Comparison of ENCODE assay signal across 32 cellular contexts in the genomic region with DNA sequence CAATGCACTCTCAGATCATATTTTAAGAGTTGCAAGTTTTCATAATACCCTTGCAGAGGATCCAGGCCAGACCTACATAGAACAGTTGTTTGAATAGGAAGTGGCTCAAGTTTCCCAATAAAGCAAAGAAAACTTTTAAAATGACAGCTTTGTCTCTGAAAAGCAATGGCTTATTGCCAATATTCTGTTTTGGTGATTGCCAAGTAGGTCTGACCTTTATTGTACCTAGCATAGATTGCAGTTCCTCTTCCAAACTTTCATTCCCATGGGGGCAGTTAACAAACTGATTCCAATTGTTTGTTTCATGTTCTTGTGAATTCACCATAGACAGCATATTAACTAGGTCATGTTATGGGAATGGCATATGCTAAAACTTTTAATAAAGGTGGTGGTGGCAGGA.
"Had no signal": no experiment of that assay in that cellular context is flagged by ENCODE, and none has a peak within 500 bp of the region (broad histone marks: within the 10 kb centered on the region; RNA-seq: fewer than 3 reads in every experiment).

No MANE protein-coding gene starts in this region.

- H3K4me2 ChIP-seq: SK-N-SH had no signal

- DNase-seq: activated B cell treated with CpG ODN at 0.5 μM for 24 hours; activated CD4-positive, alpha-beta memory T cell treated with anti-CD3 and anti-CD28 coated beads for 36 hours; activated CD4-positive, alpha-beta T cell treated with anti-CD3 and anti-CD28 coated beads for 4 hours; activated CD4-positive, alpha-beta T cell treated with anti-CD3 and anti-CD28 coated beads, Interleukin-2, amount 50 U/mL, for 1 hour; activated CD4-positive, CD25-positive, alpha-beta regulatory T cell treated with anti-CD3 and anti-CD28 coated beads, Interleukin-2, amount 50 U/mL, for 72 hours; activated CD8-positive, alpha-beta memory T cell treated with anti-CD3 and anti-CD28 coated beads, Interleukin-2, amount 50 U/mL, for 4 hours; activated gamma-delta T cell treated with Interleukin-2 at 50 U/mL for 16 hours; activated naive CD4-positive, alpha-beta T cell treated with anti-CD3 and anti-CD28 coated beads, Interleukin-2, amount 10 ng/mL, durations not matched to agents 7 days and 5 days; activated naive CD8-positive, alpha-beta T cell treated with anti-CD3 and anti-CD28 coated beads, Interleukin-2, amount 50 U/mL, for 24 hours; activated T-cell treated with anti-CD3 and anti-CD28 coated beads for 4 hours; activated T-cell treated with anti-CD3 and anti-CD28 coated beads, Interleukin-2, amount 50 U/mL, for 4 hours; anterior cingulate cortex; caudate nucleus; Karpas-422; NCI-H1105; NCI-H1417 treated with DMSO at 0.1 percent for 48 hours; NCI-H187 treated with DMSO at 0.1 percent for 48 hours; NCI-H2081; NCI-H345; NCI-H524 treated with DMSO at 0.1 percent for 48 hours; NCI-H748 treated with DMSO at 0.1 percent for 48 hours; NK-92 treated with Interleukin-12 subunit alpha and Interleukin-12 subunit beta, amount 100 ng/mL, for 24 hours; PC-3; Peyer's patch; RPMI8226; SHP77 treated with DMSO at 0.1 percent for 48 hours; SK-N-SH; T-helper 17 cell; T-helper 9 cell had no signal

- ATAC-seq: activated naive CD8-positive, alpha-beta T cell treated with anti-CD3 and anti-CD28 coated beads, Interleukin-2, amount 50 U/mL, for 24 hours; activated T-cell treated with anti-CD3 and anti-CD28 coated beads, Interleukin-2, amount 50 U/mL, for 4 hours; PC-3; T-helper 17 cell had no signal

- FAIRE-seq: bronchial epithelial cell had no signal

- H3K4me3 ChIP-seq: Peyer's patch, SJSA1 had no signal

- H3K36me3 ChIP-seq: Peyer's patch, SJSA1 had no signal

- H3K4me1 ChIP-seq: Peyer's patch, SJSA1 had no signal

- H3K9ac ChIP-seq: SK-N-SH had no signal

- H3K27me3 ChIP-seq: Peyer's patch, SJSA1 had no signal

- H3K27ac ChIP-seq: Peyer's patch, SJSA1, VCaP had no signal

- H3K9me3 ChIP-seq: Peyer's patch, SK-N-SH had no signal
